1 cellular context compared by ENCODE assay signal in genomic region chr2:156818221-156818620, GRCh38.
TF ChIP-seq lines count a peak whose summit lies in the region.

No MANE protein-coding gene starts in this region.

TF ChIP-seq in HepG2, 621 proteins besides CTCF, POLR2A, EP300 and RAD21 (continued from another document):
- TF ChIP-seq PAXIP1 (CRISPR knock-in tag; conservative IDR thresholded peaks at IDR 0.05), result no peak
